8 cellular contexts compared by ENCODE assay signal in the genomic region with DNA sequence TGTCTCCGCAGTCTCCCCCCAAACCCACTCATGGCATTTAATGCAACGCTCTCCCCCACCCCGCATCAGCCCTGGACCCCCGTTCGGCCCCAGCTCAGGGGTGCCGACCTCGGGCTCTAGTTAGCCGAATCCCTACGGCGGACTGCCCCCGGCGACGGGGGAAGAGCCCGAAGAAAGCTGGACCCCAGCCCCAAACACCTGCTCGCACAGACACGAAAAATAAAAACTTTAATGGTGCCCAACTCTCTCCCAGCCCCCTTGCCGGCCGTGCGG. TPM values are rescaled to one million over a fixed set of nuclear protein-coding genes. Genes with fewer than 3 reads are reported as not detected.
DNase-seq lines count a peak whose midpoint lies in the region; ATAC-seq and TF ChIP-seq lines count a peak whose summit lies in the region.

No MANE protein-coding gene starts in this region.

- H3K36me3 ChIP-seq in GM23248 (ENCODE audit: low read depth) (no peaks in the 10 kb centered on the region), gastroesophageal sphincter (peaks cover 0 to 10% of the 10 kb centered on the region in 2 donors), skeletal muscle satellite cell (ENCODE audit: insufficient read depth, low read length) (peaks cover 23% of the 10 kb centered on the region)

- H3K4me2 ChIP-seq in GM23248 (ENCODE audit: unreplicated experiment), result peak overlapping the region; percentile 86
- peak overlapping the region; percentile 99 for H3K4me2 ChIP-seq in skeletal muscle satellite cell (ENCODE audit: low read length)

- H3K27me3 Mint-ChIP-seq in activated CD8-positive, alpha-beta T cell treated with anti-CD3 and anti-CD28 coated beads for 36 hours, result no peaks in the 10 kb centered on the region

- peak overlapping the region; percentile 91 for H2AFZ ChIP-seq in GM23248

- in situ Hi-C loops in GM23248 (cut with MboI), result no loop called here

- H3K9me3 ChIP-seq in GM23248 (ENCODE audit: low read depth) (no peaks in the 10 kb centered on the region), gastroesophageal sphincter (no peaks in the 10 kb centered on the region), skeletal muscle satellite cell (replicated peaks; ENCODE audit: low read length) (no peaks in the 10 kb centered on the region)

- peak overlapping the region; percentile 95 for H3K4me3 Mint-ChIP-seq in activated CD8-positive, alpha-beta T cell treated with anti-CD3 and anti-CD28 coated beads for 36 hours

- peaks cover 32% of the 10 kb centered on the region for H3K4me1 ChIP-seq in GM23248 (ENCODE audit: insufficient read depth)
- peaks cover 0 to 35% (median 16%) of the 10 kb centered on the region in 3 donors for H3K4me1 ChIP-seq in gastroesophageal sphincter
- peaks cover 33% of the 10 kb centered on the region for H3K4me1 ChIP-seq in skeletal muscle satellite cell (ENCODE audit: control insufficient read depth, insufficient read depth, low read length)

- H4K20me1 ChIP-seq in GM23248 (ENCODE audit: insufficient read depth), result no peaks in the 10 kb centered on the region

- peak overlapping the region; percentile 99 for H3K4me3 ChIP-seq in GM23248
- H3K4me3 ChIP-seq in gastroesophageal sphincter, result peak overlapping the region; percentile 44 to 80
- H3K4me3 ChIP-seq in skeletal muscle satellite cell (ENCODE audit: low read length), result peak overlapping the region; percentile 69

- H3K79me2 ChIP-seq in GM23248 (ENCODE audit: insufficient read depth), result peaks cover 45% of the 10 kb centered on the region

- ATAC-seq in activated CD8-positive, alpha-beta T cell treated with anti-CD3 and anti-CD28 coated beads for 36 hours, result no peak
- ATAC-seq in gastroesophageal sphincter, result no peak
- no peak for ATAC-seq in GM18870 (IDR thresholded peaks at IDR 0.05; ENCODE audit: unreplicated experiment)
- ATAC-seq in GM18867 (IDR thresholded peaks at IDR 0.05; ENCODE audit: unreplicated experiment), result no peak

- H3K9me3 Mint-ChIP-seq in activated CD8-positive, alpha-beta T cell treated with anti-CD3 and anti-CD28 coated beads for 36 hours, result no peaks in the 10 kb centered on the region

- H3K27me3 ChIP-seq in GM23248 (replicated peaks; ENCODE audit: insufficient read depth) (no peaks in the 10 kb centered on the region), gastroesophageal sphincter (no peaks in the 10 kb centered on the region), skeletal muscle satellite cell (ENCODE audit: control insufficient read depth, insufficient read depth, low read length) (no peaks in the 10 kb centered on the region)

- H3K27ac ChIP-seq in GM23248, result peak overlapping the region; percentile 93
- peak overlapping the region in 3 of 4 donors; percentile 79 to 87 (median 84) for H3K27ac ChIP-seq in gastroesophageal sphincter

- TF ChIP-seq EP300 in gastroesophageal sphincter (IDR thresholded peaks at IDR 0.05), result no peak

- peak overlapping the region; percentile 97 for H3K27ac Mint-ChIP-seq in activated CD8-positive, alpha-beta T cell treated with anti-CD3 and anti-CD28 coated beads for 36 hours

- no peak for DNase-seq in GM23248
- no peak for DNase-seq in activated CD8-positive, alpha-beta T cell treated with anti-CD3 and anti-CD28 coated beads for 36 hours
- DNase-seq in DMS53 treated with DMSO at 0.1 percent for 48 hours (lab: John Stamatoyannopoulos, UW; ENCODE audit: unreplicated experiment), result no peak
- DNase-seq in globus pallidus (ENCODE audit: low spot score), result no peak

- intact Hi-C loops in activated CD8-positive, alpha-beta T cell treated with anti-CD3 and anti-CD28 coated beads for 36 hours (cut with micrococcal nuclease), result no loop called here

- H3K9me2 ChIP-seq in GM23248 (ENCODE audit: insufficient read depth), result no peaks in the 10 kb centered on the region

- peaks cover 50% of the 10 kb centered on the region for H3K4me1 Mint-ChIP-seq in activated CD8-positive, alpha-beta T cell treated with anti-CD3 and anti-CD28 coated beads for 36 hours (ENCODE audit: low read depth)

- H3K36me3 Mint-ChIP-seq in activated CD8-positive, alpha-beta T cell treated with anti-CD3 and anti-CD28 coated beads for 36 hours (ENCODE audit: low read depth), result peaks cover 39% of the 10 kb centered on the region

- H3K9ac ChIP-seq in GM23248 (peak overlapping the region; percentile 96), skeletal muscle satellite cell (ENCODE audit: low read depth, low read length) (peak overlapping the region; percentile 91)

- H3F3A ChIP-seq in GM23248 (ENCODE audit: insufficient read depth), result peaks cover 20% of the 10 kb centered on the region

- POLR2A ChIA-PET in activated CD8-positive, alpha-beta T cell treated with anti-CD3 and anti-CD28 coated beads for 36 hours (lab: Charles Lee), result interaction anchor here (0.6 to 1.8 kb wide), 5 partner anchors 10 to 248 kb away, joined by 3 to 5 read pairs (median 4); no protein-coding TSS in a partner anchor

- 2% methylated on average over 16 to 19 of the region's 19 CpGs for WGBS in GM23248 (ENCODE audit: low coverage in 1 of 2, low lambda C conversion rate in 2 of 2, missing lambda C conversion rate in 2 of 2), 2 experiments
- 0% methylated on average over 8 of the region's 19 CpGs; no CpG with 5 or more reads in 1 of the 2 donors for WGBS in gastroesophageal sphincter (ENCODE audit: low coverage in 1 of 2), 2 donors

- no peak for TF ChIP-seq CTCF in activated CD8-positive, alpha-beta T cell treated with anti-CD3 and anti-CD28 coated beads for 36 hours (IDR thresholded peaks at IDR 0.05)
- TF ChIP-seq CTCF in gastroesophageal sphincter (IDR thresholded peaks at IDR 0.05), result no peak

- CTCF ChIA-PET in activated CD8-positive, alpha-beta T cell treated with anti-CD3 and anti-CD28 coated beads for 36 hours (lab: Charles Lee), result no interaction called here

- no peak for TF ChIP-seq POLR2A in gastroesophageal sphincter (IDR thresholded peaks at IDR 0.05)

RNA-seq across cellular contexts. Expression of a gene that starts 0.6 kb away (rescaled TPM):
- total RNA-seq in GM23248 (2014; rRNA removed; shearing (Covaris generic)), result 34.4 and 38.3 TPM in 2 replicates
- 10.9 and 11.3 TPM in 2 replicates for polyA plus RNA-seq in GM23248 (2016; fragmentation: Nextera tagmentation; extraction: Ambion mirVana)
- total RNA-seq in activated CD8-positive, alpha-beta T cell treated with anti-CD3 and anti-CD28 coated beads for 36 hours, result 100 to 1,000 TPM; 145 to 147 TPM
- total RNA-seq in gastroesophageal sphincter, result 10 to 100 TPM in 3 of 4 donors, 1 to 10 TPM in 1; 9.5 to 21.3 (median 18.5) TPM
- total RNA-seq in skeletal muscle satellite cell (2012; rRNA removed), result 41.8 and 48.3 TPM in 2 replicates
